In genomic region chr5:163505049-163505474, GRCh38 we compare ENCODE assay signal across 7 cellular contexts. TPM values are rescaled to one million over a fixed set of nuclear protein-coding genes. Genes with fewer than 3 reads are reported as not detected.
DNase-seq lines count a peak whose midpoint lies in the region; ATAC-seq and TF ChIP-seq lines count a peak whose summit lies in the region.

No MANE protein-coding gene starts in this region.

- H4K91ac ChIP-seq in H9 (ENCODE audit: insufficient read length, low read depth, low read length), result no peak overlapping the region

- H3K36me3 ChIP-seq in gastroesophageal sphincter, result no peaks in the 10 kb centered on the region

- H3K9me3 ChIP-seq in H9 (ENCODE audit: control insufficient read depth, low read depth, low read length), result no peaks in the 10 kb centered on the region
- H3K9me3 ChIP-seq in gastroesophageal sphincter, result no peaks in the 10 kb centered on the region

- no peak overlapping the region for H2AK5ac ChIP-seq in H9 (ENCODE audit: insufficient read length, low read length)

- H3K27ac Mint-ChIP-seq in H9, result peak overlapping the region; percentile 94 to 99 (median 99)

- peaks cover 39% of the 10 kb centered on the region for H3K79me2 ChIP-seq in H9 (ENCODE audit: insufficient read depth, low read length)

- H3K23ac ChIP-seq in H9 (ENCODE audit: insufficient read length, low read depth, low read length), result no peak overlapping the region

- no peak overlapping the region for H2BK15ac ChIP-seq in H9 (ENCODE audit: low read depth, low read length)

- peaks cover 12% of the 10 kb centered on the region for H3K23me2 ChIP-seq in H9 (ENCODE audit: insufficient read length, low read depth, low read length, poor library complexity, severe bottlenecking)

- no peak for TF ChIP-seq POLR2A in gastroesophageal sphincter (IDR thresholded peaks at IDR 0.05)

- H3K9me3 Mint-ChIP-seq in H9, result no peaks in the 10 kb centered on the region; a peak in 1 of 5 replicates

- no peaks in the 10 kb centered on the region for H4K20me1 ChIP-seq in H9 (ENCODE audit: control insufficient read depth, insufficient read depth, insufficient read length)

- no peak overlapping the region for H2BK5ac ChIP-seq in H9 (ENCODE audit: insufficient read length, low read length)

- no peaks in the 10 kb centered on the region for H3K27me3 ChIP-seq in H9 (ENCODE audit: insufficient read depth, low read length)
- no peaks in the 10 kb centered on the region for H3K27me3 ChIP-seq in gastroesophageal sphincter

- H3K27ac ChIP-seq in H9 (ENCODE audit: insufficient read length, low read depth, low read length) (no peak overlapping the region), gastroesophageal sphincter (peak overlapping the region; percentile 86 to 98 (median 97))

- TF ChIP-seq EP300 in gastroesophageal sphincter (IDR thresholded peaks at IDR 0.05), result no peak

- no peak overlapping the region for H4K8ac ChIP-seq in H9 (replicated peaks; ENCODE audit: insufficient read length, low read depth, low read length)

- H3K4me1 Mint-ChIP-seq in H9, result peaks cover 45 to 46% of the 10 kb centered on the region in 2 experiments

- H3K36me3 Mint-ChIP-seq in H9 (ENCODE audit: insufficient read depth in 1 of 3, low read depth in 3 of 3), result peaks cover 4 to 21% (median 5%) of the 10 kb centered on the region in 3 experiments; a peak in 5 of 7 replicates

- no peak overlapping the region for H2BK20ac ChIP-seq in H9 (ENCODE audit: low read depth, low read length, poor library complexity, severe bottlenecking)

- H3K4me1 ChIP-seq in H9 (ENCODE audit: insufficient read depth, low read length) (peaks cover 3% of the 10 kb centered on the region; the same call in 1 of the 2 replicates), gastroesophageal sphincter (peaks cover 0 to 62% (median 17%) of the 10 kb centered on the region in 3 donors)

- H3K4me3 ChIP-seq in gastroesophageal sphincter (peak overlapping the region; percentile 65 to 79), skeletal muscle cell (ENCODE audit: low read depth, low read length) (peak overlapping the region; percentile 73)

- H2BK12ac ChIP-seq in H9 (ENCODE audit: insufficient read length, low read depth, low read length), result no peak overlapping the region

- no CpG with 5 or more reads among the region's 12 CpGs for WGBS in H9 (ENCODE audit: extremely low coverage, insufficient read length, low lambda C conversion rate)
- WGBS in gastroesophageal sphincter (ENCODE audit: low coverage in 1 of 2), 2 donors, result 2% methylated on average over 5 to 11 of the region's 12 CpGs

- ATAC-seq in SK-N-SH treated with all-trans-retinoic acid at 6 μM for 48 hours (peak; percentile 5; the same call in 2 of the 3 replicates), gastroesophageal sphincter (no peak), GM19467 (IDR thresholded peaks at IDR 0.05; ENCODE audit: unreplicated experiment) (no peak)

- no peak for TF ChIP-seq CTCF in H9 (conservative IDR thresholded peaks at IDR 0.05)
- TF ChIP-seq CTCF in gastroesophageal sphincter (IDR thresholded peaks at IDR 0.05), result no peak

- no peak overlapping the region; the same call in 1 of the 2 replicates for H3K4ac ChIP-seq in H9 (ENCODE audit: low read depth, low read length)

- H2BK120ac ChIP-seq in H9 (ENCODE audit: low read depth, low read length, poor library complexity, severe bottlenecking), result no peak overlapping the region

- no peak overlapping the region for H3K56ac ChIP-seq in H9 (ENCODE audit: insufficient read length, low read depth, low read length)

- H3K4me3 Mint-ChIP-seq in H9, result peak overlapping the region; percentile 79 to 93

- H3T11ph ChIP-seq in H9 (ENCODE audit: low read length), result no peak overlapping the region

- no peaks in the 10 kb centered on the region for H3K79me1 ChIP-seq in H9 (ENCODE audit: insufficient read depth, low read depth, low read length, poor library complexity, severe bottlenecking)

- no peak overlapping the region for H2AFZ ChIP-seq in H9 (ENCODE audit: low read length)

- peak overlapping the region; percentile 90 for H3K9ac ChIP-seq in H9 (ENCODE audit: extremely low read depth, insufficient read length, low read length)

- H3K27me3 Mint-ChIP-seq in H9 (ENCODE audit: low read depth), result no peaks in the 10 kb centered on the region

- no peak overlapping the region for H3K14ac ChIP-seq in H9 (ENCODE audit: insufficient read depth, low read length)

- no peak overlapping the region for H4K5ac ChIP-seq in H9 (ENCODE audit: insufficient read length, low read depth, low read length)

- H3K4me2 ChIP-seq in H9 (ENCODE audit: insufficient read depth, insufficient read length, low read length), result peak overlapping the region; percentile 79

- no peak overlapping the region for H3K18ac ChIP-seq in H9 (ENCODE audit: insufficient read length, low read depth, low read length)

- DNase-seq in H9, result no peak
- DNase-seq in skeletal muscle cell (ENCODE audit: low read depth), result no peak
- DNase-seq in NCI-H187 treated with DMSO at 0.1 percent for 48 hours (lab: John Stamatoyannopoulos, UW), result no peak
- no peak for DNase-seq in NCI-H2171 (lab: John Stamatoyannopoulos, UW)

TF ChIP-seq in SK-N-SH treated with all-trans-retinoic acid at 6 μM for 48 hours, 23 proteins besides CTCF, POLR2A, EP300 and RAD21:
- TF ChIP-seq CSRNP3 (CRISPR knock-in tag; IDR thresholded peaks at IDR 0.05), result no peak
- no peak for TF ChIP-seq TSHZ2 (CRISPR knock-in tag; IDR thresholded peaks at IDR 0.05)
- no peak for TF ChIP-seq ZFP30 (CRISPR knock-in tag; IDR thresholded peaks at IDR 0.05)
- no peak for TF ChIP-seq CSDC2 (CRISPR knock-in tag; IDR thresholded peaks at IDR 0.05)
- no peak for TF ChIP-seq RARB (CRISPR knock-in tag; IDR thresholded peaks at IDR 0.05)
- TF ChIP-seq GLIS3 (CRISPR knock-in tag; IDR thresholded peaks at IDR 0.05), result no peak
- no peak for TF ChIP-seq ISL1 (CRISPR knock-in tag; IDR thresholded peaks at IDR 0.05)
- no peak for TF ChIP-seq ZNF8 (CRISPR knock-in tag; IDR thresholded peaks at IDR 0.05)
- no peak for TF ChIP-seq ZC3H10 (CRISPR knock-in tag; IDR thresholded peaks at IDR 0.05)
- no peak for TF ChIP-seq ZFP3 (CRISPR knock-in tag; IDR thresholded peaks at IDR 0.05)
- no peak for TF ChIP-seq POU6F1 (CRISPR knock-in tag; IDR thresholded peaks at IDR 0.05; ENCODE audit: borderline replicate concordance, low read depth)
TF ChIP-seq in SK-N-SH treated with all-trans-retinoic acid at 6 μM for 48 hours: peak in this region for 0.

RNA-seq across cellular contexts. Expression of gene MAT2B, which starts 0.4 kb away (rescaled TPM):
- total RNA-seq in H9 (2021) (48.4 and 49.1 TPM in 2 replicates), gastroesophageal sphincter (10 to 100 TPM; 41.4 to 70.5 (median 54.8) TPM)

RNA-seq across cellular contexts. Expression of gene HMMR, which starts 44.6 kb away (rescaled TPM):
- total RNA-seq in H9 (2021) (36.2 and 37.9 TPM in 2 replicates), gastroesophageal sphincter (1 to 10 TPM in 1 of 4 donors, under 1 TPM in 2, not detected in 1; 0.16 to 1.4 (median 0.54) TPM)

RNA-seq across cellular contexts. Expression of gene NUDCD2, which starts 45.2 kb away (rescaled TPM):
- 42.2 and 45.6 TPM in 2 replicates for total RNA-seq in H9 (2021)
- 10 to 100 TPM in 1 of 4 donors, 1 to 10 TPM in 3; 8.9 to 13.2 (median 9.4) TPM for total RNA-seq in gastroesophageal sphincter

Comparison
In these comparisons a context has a peak if more than half of its experiments do, and no peak if none do; other contexts are left out.
1. RNA of gene HMMR, which starts 44.6 kb away (total RNA-seq): 36.2 to 37.9 TPM in H9; 0.16 to 1.4 TPM in gastroesophageal sphincter; every median in the first group is over 10 times any median in the second.